In genomic region chr9:117587263-117587662, GRCh38 we compare ENCODE assay signal across 26 cellular contexts.
"Had no signal": no experiment of that assay in that cellular context is flagged by ENCODE, and none has a peak within 500 bp of the region (broad histone marks: within the 10 kb centered on the region; RNA-seq: fewer than 3 reads in every experiment).

No MANE protein-coding gene starts in this region.

- H3K36me3 Mint-ChIP-seq: IgD-negative memory B cell, T-cell had no signal

- H3K9me3 ChIP-seq: SK-N-SH had no signal

- H3K4me1 Mint-ChIP-seq: IgD-negative memory B cell, T-cell had no signal

- DNase-seq: Kasumi-1; MG63; NCI-H1092; NCI-H1417; NCI-H146; NCI-H1694 treated with DMSO at 0.1 percent for 48 hours; NCI-H2081; NCI-H2107; NCI-H2171 treated with DMSO at 0.1 percent for 48 hours; NCI-H345; NCI-H446 treated with DMSO at 0.1 percent for 48 hours; NCI-H510A treated with DMSO at 0.1 percent for 48 hours; NCI-H526; NK-92 treated with Interleukin-12 subunit alpha and Interleukin-12 subunit beta, amount 100 ng/mL, for 24 hours; PC-3; SHP77; SK-N-SH; SW 1271; T-cell had no signal

- H3K27ac ChIP-seq: HL-60, KMS-11, RWPE1 had no signal

- ATAC-seq: K562, Panc1, PC-3, T-cell had no signal

- H3K36me3 ChIP-seq: MG63 had no signal

- H3K4me3 ChIP-seq: K562, MG63 had no signal

- H3K4me3 Mint-ChIP-seq: IgD-negative memory B cell; T-cell; T-helper 1 cell treated with Interleukin-12 subunit alpha and Interleukin-12 subunit beta and Interleukin-4 antibody, amounts not matched to agents 30 μg/mL and 1 μg/mL, for 36 hours had no signal

- H3K27ac Mint-ChIP-seq: IgD-negative memory B cell; T-cell; T-helper 1 cell treated with Interleukin-12 subunit alpha and Interleukin-12 subunit beta and Interleukin-4 antibody, amounts not matched to agents 30 μg/mL and 1 μg/mL, for 36 hours had no signal

- H3K27me3 Mint-ChIP-seq: IgD-negative memory B cell, T-cell had no signal
